In genomic region chr5:116531635-116532034, GRCh38 we compare ENCODE assay signal across 15 cellular contexts. TPM values are rescaled to one million over a fixed set of nuclear protein-coding genes. Genes with fewer than 3 reads are reported as not detected.
DNase-seq lines count a peak whose midpoint lies in the region; ATAC-seq and TF ChIP-seq lines count a peak whose summit lies in the region.
"Had no signal": no experiment of that assay in that cellular context is flagged by ENCODE, and none has a peak within 500 bp of the region (broad histone marks: within the 10 kb centered on the region; RNA-seq: fewer than 3 reads in every experiment).

No MANE protein-coding gene starts in this region.

- H3K9me3 ChIP-seq in WERI-Rb-1 (ENCODE audit: severe bottlenecking), result no peaks in the 10 kb centered on the region
- H3K9me3 ChIP-seq in sigmoid colon, result no peaks in the 10 kb centered on the region

- TF ChIP-seq EP300 in sigmoid colon (IDR thresholded peaks at IDR 0.05), result no peak

- H3K4me3 ChIP-seq in WERI-Rb-1 (ENCODE audit: low read depth, low read length) (no peak overlapping the region), sigmoid colon (no peak overlapping the region)
- H3K4me3 ChIP-seq: PC-9 had no signal

- TF ChIP-seq POLR2A in sigmoid colon (IDR thresholded peaks at IDR 0.05), result no peak

- H3K36me3 ChIP-seq in WERI-Rb-1 (no peaks in the 10 kb centered on the region), sigmoid colon (no peaks in the 10 kb centered on the region)

- ATAC-seq in GM18519 (IDR thresholded peaks at IDR 0.05; ENCODE audit: low FRiP score, unreplicated experiment), result no peak

- WGBS in sigmoid colon, 2 donors, result 51 to 72% methylated on average over 1 of the region's 1 CpG

- H3K27me3 ChIP-seq in WERI-Rb-1 (ENCODE audit: insufficient read depth, low read depth, severe bottlenecking) (no peaks in the 10 kb centered on the region), sigmoid colon (no peaks in the 10 kb centered on the region)

- H3K27ac ChIP-seq in WERI-Rb-1 (no peak overlapping the region), sigmoid colon (peak overlapping the region in 3 of 4 donors; percentile 2 to 57 (median 52))
- H3K27ac ChIP-seq: PC-9, RWPE1 had no signal

- no peak for TF ChIP-seq CTCF in WERI-Rb-1 (IDR thresholded peaks at IDR 0.05; ENCODE audit: low read depth, low read length)
- TF ChIP-seq CTCF in sigmoid colon (IDR thresholded peaks at IDR 0.05), result no peak

- intact Hi-C loops in sigmoid colon (cut with DNase I), result no loop called here

- DNase-seq in NCI-H82 (lab: John Stamatoyannopoulos, UW) (peak; percentile 36), NCI-H82 treated with DMSO at 0.1 percent for 48 hours (lab: John Stamatoyannopoulos, UW; ENCODE audit: unreplicated experiment) (no peak), WERI-Rb-1 (peak; percentile 26), islet precursor cell (peak; percentile 88), sigmoid colon (no peak), HUDEP-2 (lab: John Stamatoyannopoulos, UW; ENCODE audit: unreplicated experiment in 76 of 76) (no peak)
- DNase-seq in central memory CD4-positive, alpha-beta T cell, result no peak
- DNase-seq: KG1, NCI-H1694 treated with DMSO at 0.1 percent for 48 hours, NCI-H510A, NCI-H774, PC-9, SIG-M5 had no signal

- H3K4me1 ChIP-seq in sigmoid colon, result peaks cover 0 to 93% (median 86%) of the 10 kb centered on the region in 4 donors

RNA-seq across cellular contexts. Expression of gene SEMA6A, which starts 43.0 kb away (rescaled TPM):
- total RNA-seq in sigmoid colon, result 10 to 100 TPM; 25.0 to 55.7 (median 39.5) TPM
- 10 to 100 TPM in 1 of 3 donors, 1 to 10 TPM in 2; 4.9 to 16.3 (median 8.4) TPM for polyA plus RNA-seq in sigmoid colon
- total RNA-seq: PC-9 had no signal

Comparison
In these comparisons a context has a peak if more than half of its experiments do, and no peak if none do; other contexts are left out.
1. DNase-seq: peak in NCI-H82 (single experiment), WERI-Rb-1 (single experiment) and islet precursor cell (single experiment); none in NCI-H82 treated with DMSO at 0.1 percent for 48 hours (single experiment), sigmoid colon (single experiment), HUDEP-2 (0 of 76) and central memory CD4-positive, alpha-beta T cell (single experiment).